24 cellular contexts compared by ENCODE assay signal in the genomic region with DNA sequence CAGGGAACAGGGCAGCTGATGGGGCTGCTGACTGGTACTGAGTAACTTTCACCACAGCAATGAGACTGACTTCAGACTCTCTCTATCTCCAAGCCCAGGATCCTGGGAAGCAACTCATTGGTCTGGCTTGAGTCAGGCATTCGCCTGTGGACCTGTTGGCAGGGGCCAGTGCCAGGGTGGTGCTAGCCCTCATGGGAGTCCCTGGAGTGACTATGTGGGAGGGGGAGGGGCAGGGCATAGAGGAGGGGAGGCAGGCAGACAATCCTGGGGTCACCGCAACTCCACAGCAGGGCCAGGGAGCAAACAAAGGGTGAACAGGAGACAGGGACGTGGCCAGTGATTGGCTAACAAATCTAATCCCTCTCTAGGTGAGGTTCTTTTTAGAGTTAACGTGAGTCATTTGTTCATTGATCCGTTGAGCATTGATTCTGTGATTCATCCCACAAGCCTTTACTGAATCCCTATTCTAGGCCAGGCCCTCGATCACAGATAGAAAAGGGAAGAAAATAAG.
DNase-seq lines count a peak whose midpoint lies in the region; TF ChIP-seq lines count a peak whose summit lies in the region.
"Had no signal": no experiment of that assay in that cellular context is flagged by ENCODE, and none has a peak within 500 bp of the region (broad histone marks: within the 10 kb centered on the region; RNA-seq: fewer than 3 reads in every experiment).

No MANE protein-coding gene starts in this region.

- H3K9me3 Mint-ChIP-seq in progenitor cell of endocrine pancreas (ENCODE audit: low read depth), result no peaks in the 10 kb centered on the region
- H3K9me3 Mint-ChIP-seq: activated CD4-positive, alpha-beta T cell treated with anti-CD3 and anti-CD28 coated beads, Interleukin-2, amount 10 ng/mL, durations not matched to agents 7 days and 5 days; activated naive CD8-positive, alpha-beta T cell treated with anti-CD3 and anti-CD28 coated beads for 36 hours; activated T-cell treated with anti-CD3 and anti-CD28 coated beads, Interleukin-2, amount 50 U/mL, for 24 hours; central memory CD8-positive, alpha-beta T cell; naive B cell had no signal

- H3K4me3 Mint-ChIP-seq in progenitor cell of endocrine pancreas (ENCODE audit: low read depth), result no peak overlapping the region
- H3K4me3 Mint-ChIP-seq: activated CD4-positive, alpha-beta T cell treated with anti-CD3 and anti-CD28 coated beads, Interleukin-2, amount 10 ng/mL, durations not matched to agents 7 days and 5 days; activated naive CD8-positive, alpha-beta T cell treated with anti-CD3 and anti-CD28 coated beads for 36 hours; activated T-cell treated with anti-CD3 and anti-CD28 coated beads, Interleukin-2, amount 50 U/mL, for 24 hours; central memory CD8-positive, alpha-beta T cell; naive B cell had no signal

- TF ChIP-seq CTCF in progenitor cell of endocrine pancreas (IDR thresholded peaks at IDR 0.05; ENCODE audit: unreplicated experiment), result no peak

- DNase-seq in HT-29 (ENCODE audit: low spot score) (peak; percentile 44), astrocyte of the hippocampus (ENCODE audit: low read depth, low spot score) (peak; percentile 59), glomerular visceral epithelial cell (ENCODE audit: extremely low spot score) (peak; percentile 96), progenitor cell of endocrine pancreas (ENCODE audit: low spot score, unreplicated experiment) (no peak), NCI-H524 (lab: John Stamatoyannopoulos, UW) (no peak), SIG-M5 (lab: John Stamatoyannopoulos, UW) (no peak), DMS153 (lab: John Stamatoyannopoulos, UW) (no peak)
- DNase-seq: activated CD4-positive, alpha-beta T cell treated with anti-CD3 and anti-CD28 coated beads, Interleukin-2, amount 10 ng/mL, durations not matched to agents 7 days and 5 days; activated effector memory CD4-positive, alpha-beta T cell treated with anti-CD3 and anti-CD28 coated beads, Interleukin-2, amount 50 U/mL, for 16 hours; activated naive CD8-positive, alpha-beta T cell treated with anti-CD3 and anti-CD28 coated beads for 36 hours; activated T-cell treated with anti-CD3 and anti-CD28 coated beads, Interleukin-2, amount 50 U/mL, for 24 hours; aorta; DMS79; HCEC 1CT; Karpas-422; left ventricle myocardium superior; naive B cell; NCI-H1436; NCI-H2081; NCI-H526 treated with DMSO at 0.1 percent for 48 hours; stimulated activated CD4-positive, alpha-beta T cell treated with anti-CD3 and anti-CD28 coated beads, Interleukin-4, amount 100 ng/mL, for 1 hour; T1000; transverse colon had no signal

- peaks cover 7% of the 10 kb centered on the region for H3K27me3 Mint-ChIP-seq in progenitor cell of endocrine pancreas
- H3K27me3 Mint-ChIP-seq: activated naive CD8-positive, alpha-beta T cell treated with anti-CD3 and anti-CD28 coated beads for 36 hours had no signal

- peaks cover 9% of the 10 kb centered on the region for H3K4me1 Mint-ChIP-seq in progenitor cell of endocrine pancreas (ENCODE audit: low read depth)
- H3K4me1 Mint-ChIP-seq: activated naive CD8-positive, alpha-beta T cell treated with anti-CD3 and anti-CD28 coated beads for 36 hours; central memory CD8-positive, alpha-beta T cell; naive B cell had no signal

- peak overlapping the region; percentile 33 for H3K27ac Mint-ChIP-seq in progenitor cell of endocrine pancreas
- H3K27ac Mint-ChIP-seq: activated CD4-positive, alpha-beta T cell treated with anti-CD3 and anti-CD28 coated beads, Interleukin-2, amount 10 ng/mL, durations not matched to agents 7 days and 5 days; activated naive CD8-positive, alpha-beta T cell treated with anti-CD3 and anti-CD28 coated beads for 36 hours; activated T-cell treated with anti-CD3 and anti-CD28 coated beads, Interleukin-2, amount 50 U/mL, for 24 hours; naive B cell had no signal

- no peaks in the 10 kb centered on the region for H3K36me3 Mint-ChIP-seq in progenitor cell of endocrine pancreas (ENCODE audit: insufficient read depth)
- H3K36me3 Mint-ChIP-seq: activated naive CD8-positive, alpha-beta T cell treated with anti-CD3 and anti-CD28 coated beads for 36 hours; naive B cell had no signal

Comparison
In these comparisons a context has a peak if more than half of its experiments do, and no peak if none do; other contexts are left out.
1. DNase-seq: peak in HT-29 (single experiment), astrocyte of the hippocampus (single experiment) and glomerular visceral epithelial cell (single experiment); none in progenitor cell of endocrine pancreas (single experiment), NCI-H524 (0 of 2), SIG-M5 (single experiment) and DMS153 (single experiment).